ENCODE assay signal across 23 cellular contexts in genomic region chr1:177289532-177289931, GRCh38.
DNase-seq lines count a peak whose midpoint lies in the region; ATAC-seq, FAIRE-seq and TF ChIP-seq lines count a peak whose summit lies in the region.
"Had no signal": no experiment of that assay in that cellular context is flagged by ENCODE, and none has a peak within 500 bp of the region (broad histone marks: within the 10 kb centered on the region; RNA-seq: fewer than 3 reads in every experiment).

No MANE protein-coding gene starts in this region.

- ATAC-seq in RWPE2 (ENCODE audit: low read depth) (peak; percentile 74), foreskin keratinocyte (peak; percentile 66)
- ATAC-seq: A549; CD8-positive, alpha-beta T cell; GM12878 had no signal

- H3K4me3 ChIP-seq in RWPE2 (ENCODE audit: severe bottlenecking) (no peak overlapping the region), tibial artery (no peak overlapping the region)
- H3K4me3 ChIP-seq: A549, BLaER1, GM12878, HAP-1 had no signal

- FAIRE-seq in D721Med (lab: Jason Lieb, UNC), result peak; percentile 16
- FAIRE-seq: A549, GM12878, H54 had no signal

- peak overlapping the region; percentile 48 for H3K27ac ChIP-seq in RWPE2 (ENCODE audit: poor library complexity, severe bottlenecking)
- no peak overlapping the region for H3K27ac ChIP-seq in foreskin keratinocyte
- no peak overlapping the region for H3K27ac ChIP-seq in tibial artery
- H3K27ac ChIP-seq: A549, BLaER1, C4-2B had no signal

- no peaks in the 10 kb centered on the region for H3K36me3 ChIP-seq in RWPE2 (ENCODE audit: low read depth)
- H3K36me3 ChIP-seq in tibial artery, result no peaks in the 10 kb centered on the region
- H3K36me3 ChIP-seq: BLaER1, HAP-1 had no signal

- H3K9me3 ChIP-seq in RWPE2 (ENCODE audit: severe bottlenecking) (no peaks in the 10 kb centered on the region), tibial artery (no peaks in the 10 kb centered on the region)
- H3K9me3 ChIP-seq: A549, BLaER1, Caco-2, HAP-1 had no signal

- TF ChIP-seq CTCF in D721Med (IDR thresholded peaks at IDR 0.05; ENCODE audit: insufficient read depth, missing control alignments) (no peak), RWPE2 (IDR thresholded peaks at IDR 0.05; ENCODE audit: poor library complexity, severe bottlenecking) (no peak), foreskin keratinocyte (conservative IDR thresholded peaks at IDR 0.05) (no peak), tibial artery (IDR thresholded peaks at IDR 0.05) (no peak)

- H3K4me1 ChIP-seq in RWPE2 (ENCODE audit: insufficient read depth, poor library complexity, severe bottlenecking), result no peaks in the 10 kb centered on the region
- peaks cover 26% of the 10 kb centered on the region for H3K4me1 ChIP-seq in foreskin keratinocyte
- no peaks in the 10 kb centered on the region for H3K4me1 ChIP-seq in tibial artery
- H3K4me1 ChIP-seq: A549, BLaER1, Caco-2, HAP-1 had no signal

- DNase-seq in D721Med (ENCODE audit: insufficient read length, low spot score) (no peak), NCI-H226 (peak; percentile 51), RWPE2 (ENCODE audit: low spot score) (no peak), foreskin keratinocyte (peak in 1 of 2 donors; percentile 32), tibial artery (no peak), AG20443 (ENCODE audit: low spot score) (no peak), AML-193 (lab: John Stamatoyannopoulos, UW) (no peak)
- DNase-seq: 8988T; ACHN; Caco-2; CD4-positive, CD25-positive, alpha-beta regulatory T cell; CD8-positive, alpha-beta T cell; DMS 273 treated with DMSO at 0.1 percent for 48 hours; EL; GDM1; GOT3; HFFc6 had no signal

- intact Hi-C loops in tibial artery (cut with DNase I; ENCODE audit: low total_unique reads), result no loop called here

- no peaks in the 10 kb centered on the region for H3K27me3 ChIP-seq in RWPE2 (ENCODE audit: insufficient read depth, poor library complexity, severe bottlenecking)
- no peaks in the 10 kb centered on the region for H3K27me3 ChIP-seq in foreskin keratinocyte
- H3K27me3 ChIP-seq in tibial artery, result no peaks in the 10 kb centered on the region
- H3K27me3 ChIP-seq: BLaER1 had no signal
